In the genomic region with DNA sequence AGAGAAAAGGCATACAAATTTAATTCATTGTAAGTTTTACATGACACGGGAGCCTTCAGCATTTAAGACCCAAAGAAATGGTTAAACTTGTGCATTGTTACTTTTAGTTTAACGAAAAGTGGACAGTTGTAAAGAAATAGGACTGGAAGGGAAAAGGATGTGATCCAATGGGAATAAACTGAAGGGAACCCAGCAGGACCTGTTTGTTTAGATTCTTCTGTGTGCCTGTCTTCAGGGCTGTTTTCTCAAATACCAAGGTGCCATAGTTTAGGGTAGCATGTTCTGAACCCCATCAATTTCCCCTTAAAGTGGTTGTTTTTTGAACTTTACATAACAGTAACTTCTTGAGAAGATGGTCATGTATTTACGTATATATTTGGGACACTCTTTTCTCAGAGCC, we compare ENCODE assay signal across 2 cellular contexts.
TF ChIP-seq lines count a peak whose summit lies in the region.

No MANE protein-coding gene starts in this region.

TF ChIP-seq in A549, 52 proteins besides CTCF, POLR2A, EP300 and RAD21 (continued from another document):
- no peak for TF ChIP-seq MAX (IDR thresholded peaks at IDR 0.05)
- no peak for TF ChIP-seq HOXA7 (CRISPR knock-in tag; IDR thresholded peaks at IDR 0.05)
- TF ChIP-seq SREBF2 (IDR thresholded peaks at IDR 0.05) = no peak
- TF ChIP-seq, protein P1, sequence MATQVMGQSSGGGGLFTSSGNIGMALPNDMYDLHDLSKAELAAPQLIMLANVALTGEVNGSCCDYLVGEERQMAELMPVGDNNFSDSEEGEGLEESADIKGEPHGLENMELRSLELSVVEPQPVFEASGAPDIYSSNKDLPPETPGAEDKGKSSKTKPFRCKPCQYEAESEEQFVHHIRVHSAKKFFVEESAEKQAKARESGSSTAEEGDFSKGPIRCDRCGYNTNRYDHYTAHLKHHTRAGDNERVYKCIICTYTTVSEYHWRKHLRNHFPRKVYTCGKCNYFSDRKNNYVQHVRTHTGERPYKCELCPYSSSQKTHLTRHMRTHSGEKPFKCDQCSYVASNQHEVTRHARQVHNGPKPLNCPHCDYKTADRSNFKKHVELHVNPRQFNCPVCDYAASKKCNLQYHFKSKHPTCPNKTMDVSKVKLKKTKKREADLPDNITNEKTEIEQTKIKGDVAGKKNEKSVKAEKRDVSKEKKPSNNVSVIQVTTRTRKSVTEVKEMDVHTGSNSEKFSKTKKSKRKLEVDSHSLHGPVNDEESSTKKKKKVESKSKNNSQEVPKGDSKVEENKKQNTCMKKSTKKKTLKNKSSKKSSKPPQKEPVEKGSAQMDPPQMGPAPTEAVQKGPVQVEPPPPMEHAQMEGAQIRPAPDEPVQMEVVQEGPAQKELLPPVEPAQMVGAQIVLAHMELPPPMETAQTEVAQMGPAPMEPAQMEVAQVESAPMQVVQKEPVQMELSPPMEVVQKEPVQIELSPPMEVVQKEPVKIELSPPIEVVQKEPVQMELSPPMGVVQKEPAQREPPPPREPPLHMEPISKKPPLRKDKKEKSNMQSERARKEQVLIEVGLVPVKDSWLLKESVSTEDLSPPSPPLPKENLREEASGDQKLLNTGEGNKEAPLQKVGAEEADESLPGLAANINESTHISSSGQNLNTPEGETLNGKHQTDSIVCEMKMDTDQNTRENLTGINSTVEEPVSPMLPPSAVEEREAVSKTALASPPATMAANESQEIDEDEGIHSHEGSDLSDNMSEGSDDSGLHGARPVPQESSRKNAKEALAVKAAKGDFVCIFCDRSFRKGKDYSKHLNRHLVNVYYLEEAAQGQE (IDR thresholded peaks at IDR 0.05) = no peak
- TF ChIP-seq MAFK (IDR thresholded peaks at IDR 0.05; ENCODE audit: partially characterized antibody) = no peak
- no peak for TF ChIP-seq ZC3H11A (IDR thresholded peaks at IDR 0.05)
- no peak for TF ChIP-seq FOXS1 (CRISPR knock-in tag; IDR thresholded peaks at IDR 0.05)
- TF ChIP-seq, protein P2, sequence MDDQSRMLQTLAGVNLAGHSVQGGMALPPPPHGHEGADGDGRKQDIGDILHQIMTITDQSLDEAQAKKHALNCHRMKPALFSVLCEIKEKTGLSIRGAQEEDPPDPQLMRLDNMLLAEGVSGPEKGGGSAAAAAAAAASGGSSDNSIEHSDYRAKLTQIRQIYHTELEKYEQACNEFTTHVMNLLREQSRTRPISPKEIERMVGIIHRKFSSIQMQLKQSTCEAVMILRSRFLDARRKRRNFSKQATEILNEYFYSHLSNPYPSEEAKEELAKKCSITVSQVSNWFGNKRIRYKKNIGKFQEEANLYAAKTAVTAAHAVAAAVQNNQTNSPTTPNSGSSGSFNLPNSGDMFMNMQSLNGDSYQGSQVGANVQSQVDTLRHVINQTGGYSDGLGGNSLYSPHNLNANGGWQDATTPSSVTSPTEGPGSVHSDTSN (IDR thresholded peaks at IDR 0.05) = no peak
- no peak for TF ChIP-seq ELK1 (IDR thresholded peaks at IDR 0.05; ENCODE audit: low read depth, low read length)
- TF ChIP-seq RNF2 (IDR thresholded peaks at IDR 0.05; ENCODE audit: borderline replicate concordance, low read depth) = no peak
- no peak for TF ChIP-seq FOSL2 (IDR thresholded peaks at IDR 0.05)
- no peak for TF ChIP-seq FOSL2 (CRISPR knock-in tag; IDR thresholded peaks at IDR 0.05)
- TF ChIP-seq HDAC2 (IDR thresholded peaks at IDR 0.05) = no peak

TF ChIP-seq in GM23338, 12 proteins besides CTCF, POLR2A, EP300 and RAD21 (continued from another document):
- TF ChIP-seq ZNF462 (CRISPR knock-in tag; IDR thresholded peaks at IDR 0.05) = no peak
